Comparison of ENCODE assay signal across 8 cellular contexts in genomic region chr17:45021607-45022287, GRCh38. TPM values are rescaled to one million over a fixed set of nuclear protein-coding genes. Genes with fewer than 3 reads are reported as not detected.
DNase-seq lines count a peak whose midpoint lies in the region; ATAC-seq, FAIRE-seq and TF ChIP-seq lines count a peak whose summit lies in the region.

No MANE protein-coding gene starts in this region.

- H4K20me1 ChIP-seq in OCI-LY3 (ENCODE audit: insufficient read depth, low read length): no peaks in the 10 kb centered on the region

- no peaks in the 10 kb centered on the region for H3K79me2 ChIP-seq in OCI-LY3 (ENCODE audit: low read length)

- FAIRE-seq in D721Med (lab: Jason Lieb, UNC): no peak

- no peaks in the 10 kb centered on the region for H3K9me3 ChIP-seq in OCI-LY3 (ENCODE audit: insufficient read depth, low read length)

- H3K36me3 Mint-ChIP-seq in naive B cell: peaks cover 0 to 14% of the 10 kb centered on the region in 2 donors
- peaks cover 10 to 22% of the 10 kb centered on the region in 2 donors for H3K36me3 Mint-ChIP-seq in stimulated activated naive B cell treated with anti-CD40 and anti-IgM and Interleukin-4, amounts not matched to agents 10 μg/mL and 1 μg/mL and 100 μg/mL, for 72 hours

- H3K27ac Mint-ChIP-seq in naive B cell: peak overlapping the region in 1 of 6 donors; percentile 65
- no peak overlapping the region for H3K27ac Mint-ChIP-seq in stimulated activated naive B cell treated with anti-CD40 and anti-IgM and Interleukin-4, amounts not matched to agents 10 μg/mL and 1 μg/mL and 100 μg/mL, for 72 hours

- TF ChIP-seq CTCF in D721Med (IDR thresholded peaks at IDR 0.05; ENCODE audit: insufficient read depth, missing control alignments) (peak; percentile 75), OCI-LY3 (IDR thresholded peaks at IDR 0.05; ENCODE audit: low read depth, low read length) (peak; percentile 72)

- H3K27ac ChIP-seq in OCI-LY3 (ENCODE audit: low read length): 0 out of 2 replicates have a peak overlapping the region, but pooled peaks have one; percentile 22

- H3K4me2 ChIP-seq in OCI-LY3 (ENCODE audit: low read length): peak overlapping the region; percentile 96

- H3K27me3 Mint-ChIP-seq in naive B cell: peaks cover 31 to 43% (median 42%) of the 10 kb centered on the region in 3 donors
- H3K27me3 Mint-ChIP-seq in stimulated activated naive B cell treated with anti-CD40 and anti-IgM and Interleukin-4, amounts not matched to agents 10 μg/mL and 1 μg/mL and 100 μg/mL, for 72 hours: peaks cover 36 to 42% of the 10 kb centered on the region in 2 donors

- H3K9me3 Mint-ChIP-seq in naive B cell: no peaks in the 10 kb centered on the region
- no peaks in the 10 kb centered on the region for H3K9me3 Mint-ChIP-seq in stimulated activated naive B cell treated with anti-CD40 and anti-IgM and Interleukin-4, amounts not matched to agents 10 μg/mL and 1 μg/mL and 100 μg/mL, for 72 hours

- peaks cover 34% of the 10 kb centered on the region for H3K4me1 ChIP-seq in OCI-LY3 (ENCODE audit: low read length)

- H3K36me3 ChIP-seq in OCI-LY3 (replicated peaks; ENCODE audit: low read depth, low read length): peaks cover 3% of the 10 kb centered on the region

- peak overlapping the region; percentile 72 for H3K9ac ChIP-seq in OCI-LY3 (ENCODE audit: low read length)

- H3K4me3 ChIP-seq in OCI-LY3 (ENCODE audit: low read length): peak overlapping the region; percentile 80

- peaks cover 31% of the 10 kb centered on the region for H3K27me3 ChIP-seq in OCI-LY3 (ENCODE audit: low read depth, low read length)

- peak overlapping the region; percentile 10 to 84 (median 68) for H3K4me3 Mint-ChIP-seq in naive B cell
- H3K4me3 Mint-ChIP-seq in stimulated activated naive B cell treated with anti-CD40 and anti-IgM and Interleukin-4, amounts not matched to agents 10 μg/mL and 1 μg/mL and 100 μg/mL, for 72 hours: peak overlapping the region; percentile 55 to 65

- ATAC-seq in HG03108 (IDR thresholded peaks at IDR 0.05; ENCODE audit: unreplicated experiment) (peak; percentile 53), esophagus mucosa (peak; percentile 77), naive B cell (ENCODE audit: low read depth in 2 of 2) (peak; percentile 75 to 87), GM18870 (IDR thresholded peaks at IDR 0.05; ENCODE audit: unreplicated experiment) (no peak)
- ATAC-seq in stimulated activated naive B cell treated with anti-CD40 and anti-IgM and Interleukin-4, amounts not matched to agents 10 μg/mL and 1 μg/mL and 100 μg/mL, for 72 hours (replicated peaks): peak; percentile 73 to 84

- peaks cover 19 to 23% (median 23%) of the 10 kb centered on the region in 3 donors for H3K4me1 Mint-ChIP-seq in naive B cell
- peaks cover 24 to 43% of the 10 kb centered on the region in 2 donors for H3K4me1 Mint-ChIP-seq in stimulated activated naive B cell treated with anti-CD40 and anti-IgM and Interleukin-4, amounts not matched to agents 10 μg/mL and 1 μg/mL and 100 μg/mL, for 72 hours

- H2AFZ ChIP-seq in OCI-LY3 (ENCODE audit: low read depth, low read length): peak overlapping the region; percentile 76

- DNase-seq in D721Med (ENCODE audit: insufficient read length, low spot score) (peak; percentile 75), naive B cell (peak; percentile 69)
- peak; percentile 75 to 83 for DNase-seq in activated T-cell treated with anti-CD3 and anti-CD28 coated beads, Interleukin-2, amount 50 U/mL, for 48 hours
- peak; percentile 43 for DNase-seq in stimulated activated naive B cell treated with anti-CD40 and anti-IgM and Interleukin-4, amounts not matched to agents 10 μg/mL and 1 μg/mL and 100 μg/mL, for 72 hours

RNA-seq across cellular contexts. Expression of gene DCAKD, which starts 29.7 kb away (rescaled TPM):
- 19.5 TPM for total RNA-seq in esophagus mucosa
- 10 to 100 TPM in 4 of 6 donors, 1 to 10 TPM in 2; 3.1 to 15.5 (median 11.1) TPM for polyA plus RNA-seq in naive B cell (ENCODE audit: low read depth in 6 of 6)

RNA-seq across cellular contexts. Expression of gene NMT1, which starts 39.4 kb away (rescaled TPM):
- 63.0 TPM for total RNA-seq in esophagus mucosa
- polyA plus RNA-seq in naive B cell (ENCODE audit: low read depth in 6 of 6): 10 to 100 TPM; 29.2 to 98.6 (median 55.5) TPM

RNA-seq across cellular contexts. Expression of gene C1QL1, which starts 53.6 kb away (rescaled TPM):
- total RNA-seq in esophagus mucosa: 0.12 TPM
- not detected for polyA plus RNA-seq in naive B cell (ENCODE audit: low read depth in 6 of 6)
